ENCODE assay signal across 20 cellular contexts in the genomic region with DNA sequence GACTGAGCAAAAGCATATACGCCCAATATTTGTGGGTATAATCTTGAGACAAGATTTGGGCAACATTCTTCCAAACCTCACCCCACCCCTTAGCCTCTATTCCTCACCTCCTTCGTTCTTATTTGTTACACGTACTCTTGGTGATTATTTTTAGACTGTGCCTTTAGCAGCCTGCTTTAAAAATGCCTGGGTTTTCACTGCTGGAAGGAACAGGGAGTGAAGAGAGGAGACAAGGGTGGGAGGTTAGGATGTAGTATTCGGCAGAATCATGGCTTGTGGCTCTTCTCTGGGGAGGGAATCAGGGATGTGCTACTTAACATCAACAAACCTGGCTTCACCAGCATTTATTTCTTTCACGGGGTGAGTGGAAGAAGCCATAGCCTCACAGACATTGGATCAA. TPM values are rescaled to one million over a fixed set of nuclear protein-coding genes. Genes with fewer than 3 reads are reported as not detected.
DNase-seq lines count a peak whose midpoint lies in the region; ATAC-seq and TF ChIP-seq lines count a peak whose summit lies in the region.
"Had no signal": no experiment of that assay in that cellular context is flagged by ENCODE, and none has a peak within 500 bp of the region (broad histone marks: within the 10 kb centered on the region; RNA-seq: fewer than 3 reads in every experiment).

No MANE protein-coding gene starts in this region.

- BruUV-seq in Panc1 (replicated peaks; lab: Mats Ljungman, UMichigan): TSS peak; percentile 16

- in situ Hi-C loops in Panc1 (cut with HindIII; ENCODE audit: low pct_unique_long_range_greater_than_20kb, low sequenced_read_pairs): no loop called here

- peaks cover 97% of the 10 kb centered on the region for H3K36me3 ChIP-seq in BLaER1
- peaks cover 47% of the 10 kb centered on the region for H3K36me3 ChIP-seq in CD4-positive, alpha-beta memory T cell (ENCODE audit: insufficient read depth, low read length)
- H3K36me3 ChIP-seq in Panc1 (ENCODE audit: control insufficient read depth, insufficient read depth, low read length): peaks cover 19% of the 10 kb centered on the region

- no peaks in the 10 kb centered on the region for H3K9me3 Mint-ChIP-seq in CD4-positive, alpha-beta memory T cell
- no peaks in the 10 kb centered on the region for H3K9me3 Mint-ChIP-seq in nephron progenitor cell

- peak overlapping the region in 4 of 7 donors; percentile 0 to 48 (median 20) for H3K27ac Mint-ChIP-seq in CD4-positive, alpha-beta memory T cell
- H3K27ac Mint-ChIP-seq in nephron progenitor cell: peak overlapping the region; percentile 9

- H4K20me1 ChIP-seq in BLaER1: peaks cover 99% of the 10 kb centered on the region

- intact Hi-C loops in CD4-positive, alpha-beta memory T cell (cut with micrococcal nuclease): no loop called here
- intact Hi-C loops in Panc1 (cut with micrococcal nuclease; ENCODE audit: unreplicated experiment): no loop called here

- POLR2A ChIA-PET in CD4-positive, alpha-beta memory T cell (lab: Charles Lee; ENCODE audit: partially characterized antibody): interaction anchor here (4.1 kb wide), 1 partner anchor 12 kb away, joined by 25 read pairs; a partner anchor contains a TSS
- POLR2A ChIA-PET in Panc1 (lab: Charles Lee): no interaction called here

- H3K4me3 ChIP-seq in BLaER1: no peak overlapping the region
- no peak overlapping the region for H3K4me3 ChIP-seq in CD4-positive, alpha-beta memory T cell (ENCODE audit: low read length in 2 of 2)
- H3K4me3 ChIP-seq in Panc1 (ENCODE audit: low read depth in 2 of 2, low read length in 2 of 2): no peak overlapping the region
- H3K4me3 ChIP-seq: GM23248, MG63 had no signal

- H3K4me1 ChIP-seq in BLaER1: peaks cover 18% of the 10 kb centered on the region
- H3K4me1 ChIP-seq in CD4-positive, alpha-beta memory T cell (ENCODE audit: insufficient read depth, low read length): peaks cover 53% of the 10 kb centered on the region
- H3K4me1 ChIP-seq in Panc1 (ENCODE audit: control insufficient read depth, insufficient read depth, low read length): peaks cover 10% of the 10 kb centered on the region
- H3K4me1 ChIP-seq: BE2C had no signal

- H3K4me1 Mint-ChIP-seq in CD4-positive, alpha-beta memory T cell: peaks cover 51 to 84% (median 69%) of the 10 kb centered on the region in 4 donors
- H3K4me1 Mint-ChIP-seq in nephron progenitor cell: peaks cover 18% of the 10 kb centered on the region

- H3K27me3 ChIP-seq in BLaER1 (no peaks in the 10 kb centered on the region), Panc1 (ENCODE audit: control insufficient read depth, insufficient read depth, low read length) (no peaks in the 10 kb centered on the region)
- H3K27me3 ChIP-seq in CD4-positive, alpha-beta memory T cell (ENCODE audit: insufficient read depth, low read length): no peaks in the 10 kb centered on the region
- H3K27me3 ChIP-seq: BE2C, MG63 had no signal

- no peaks in the 10 kb centered on the region for H3K27me3 Mint-ChIP-seq in CD4-positive, alpha-beta memory T cell
- H3K27me3 Mint-ChIP-seq in nephron progenitor cell (ENCODE audit: low read depth, poor library complexity): no peaks in the 10 kb centered on the region

- no peak overlapping the region for H3K4me3 Mint-ChIP-seq in CD4-positive, alpha-beta memory T cell
- no peak overlapping the region for H3K4me3 Mint-ChIP-seq in nephron progenitor cell

- no peak for DNase-seq in CD4-positive, alpha-beta memory T cell
- no peak for DNase-seq in Panc1 (ENCODE audit: low read depth, low spot score)
- DNase-seq in nephron progenitor cell: no peak
- no peak for DNase-seq in NCI-H748 (lab: John Stamatoyannopoulos, UW; ENCODE audit: unreplicated experiment)
- DNase-seq: BE2C, DMS 273 treated with DMSO at 0.1 percent for 48 hours, GDM1, GM23248, MG63, NCI-H1092, NCI-H146, NCI-H2107, NCI-H526 treated with DMSO at 0.1 percent for 48 hours, RPMI8226, SIG-M5 had no signal

- CTCF ChIA-PET in CD4-positive, alpha-beta memory T cell (lab: Charles Lee; ENCODE audit: partially characterized antibody): no interaction called here
- CTCF ChIA-PET in Panc1 (lab: Charles Lee): no interaction called here

- no peak overlapping the region for H3K4me2 ChIP-seq in BLaER1
- H3K4me2 ChIP-seq: KMS-11 had no signal

- H3K9ac ChIP-seq in BLaER1: 0 out of 2 replicates have a peak overlapping the region, but pooled peaks have one; percentile 10
- H3K9ac ChIP-seq: GM23248, KMS-11 had no signal

- H3K36me3 Mint-ChIP-seq in CD4-positive, alpha-beta memory T cell: peaks cover 33 to 78% of the 10 kb centered on the region in 2 donors
- H3K36me3 Mint-ChIP-seq in nephron progenitor cell (ENCODE audit: low read depth): peaks cover 80% of the 10 kb centered on the region

- ATAC-seq in Panc1: no peak
- no peak for ATAC-seq in HG02970 (IDR thresholded peaks at IDR 0.05; ENCODE audit: low FRiP score, unreplicated experiment)
- no peak for ATAC-seq in HG03139 (IDR thresholded peaks at IDR 0.05; ENCODE audit: unreplicated experiment)
- ATAC-seq: HepG2 had no signal

- H3K9me3 ChIP-seq in BLaER1 (no peaks in the 10 kb centered on the region), Panc1 (ENCODE audit: control insufficient read depth, insufficient read depth, low read depth, low read length) (no peaks in the 10 kb centered on the region)
- H3K9me3 ChIP-seq in CD4-positive, alpha-beta memory T cell (ENCODE audit: control insufficient read depth in 1 of 2, low read length in 2 of 2): no peaks in the 10 kb centered on the region
- H3K9me3 ChIP-seq: BE2C, MG63 had no signal

- no peak overlapping the region for H3K27ac ChIP-seq in BLaER1
- H3K27ac ChIP-seq in CD4-positive, alpha-beta memory T cell (ENCODE audit: low read depth, low read length): no peak overlapping the region
- no peak overlapping the region for H3K27ac ChIP-seq in Panc1 (ENCODE audit: low read length)
- H3K27ac ChIP-seq: GM23248, KMS-11 had no signal

- no peak for TF ChIP-seq CTCF in Panc1 (IDR thresholded peaks at IDR 0.05)
- no peak for TF ChIP-seq CTCF in nephron progenitor cell (IDR thresholded peaks at IDR 0.05)

RNA-seq across cellular contexts. Expression of a gene that starts 11.6 kb away (rescaled TPM):
- 100 to 1,000 TPM; 119 TPM for total RNA-seq in CD4-positive, alpha-beta memory T cell
- 100 to 1,000 TPM; 128 to 132 TPM for polyA plus RNA-seq in CD4-positive, alpha-beta memory T cell
- 94.5 TPM for total RNA-seq in Panc1 (2021; ENCODE audit: unreplicated experiment)
- polyA plus RNA-seq in Panc1 (2012; ENCODE audit: insufficient read length): 58.6 TPM

RNA-seq across cellular contexts. Expression of a gene that starts 30.2 kb away (rescaled TPM):
- 10 to 100 TPM; 19.9 to 20.5 TPM for total RNA-seq in CD4-positive, alpha-beta memory T cell
- 1 to 10 TPM in 1 of 2 donors, under 1 TPM in 1; 0.25 to 1.3 TPM for polyA plus RNA-seq in CD4-positive, alpha-beta memory T cell
- total RNA-seq in Panc1 (2021; ENCODE audit: unreplicated experiment): 18.4 TPM
- polyA plus RNA-seq in Panc1 (2012; ENCODE audit: insufficient read length): 21.4 TPM
